Comparison of ENCODE assay signal across 19 cellular contexts in genomic region chr4:2913168-2913567, GRCh38. TPM values are rescaled to one million over a fixed set of nuclear protein-coding genes. Genes with fewer than 3 reads are reported as not detected.
DNase-seq lines count a peak whose midpoint lies in the region; ATAC-seq lines count a peak whose summit lies in the region.
"Had no signal": no experiment of that assay in that cellular context is flagged by ENCODE, and none has a peak within 500 bp of the region (broad histone marks: within the 10 kb centered on the region; RNA-seq: fewer than 3 reads in every experiment).

No MANE protein-coding gene starts in this region.

- peak overlapping the region; percentile 75 for H3K27ac Mint-ChIP-seq in stimulated activated memory B cell treated with anti-CD40 and anti-IgM and Interleukin-4, amounts not matched to agents 10 μg/mL and 1 μg/mL and 100 μg/mL, for 72 hours
- H3K27ac Mint-ChIP-seq in natural killer cell treated with Interleukin-12 subunit alpha and Interleukin-12 subunit beta and Interleukin-15 and Interleukin-18, amount 100 ng/mL, for 72 hours = no peak overlapping the region
- H3K27ac Mint-ChIP-seq: activated CD8-positive, alpha-beta T cell treated with anti-CD3 and anti-CD28 coated beads, Interleukin-2, amount 10 ng/mL, durations not matched to agents 7 days and 5 days; activated naive CD8-positive, alpha-beta T cell; activated T-helper 1 cell treated with anti-CD3 and anti-CD28 coated beads, Interleukin-12 subunit alpha, Interleukin-12 subunit beta, Interleukin-2, Interleukin-4 antibody, amounts not matched to agents 30 ng/mL and 10 ng/mL and 1 ng/mL, durations not matched to agents 14 hours and 24 hours and 36 hours had no signal

- peaks cover 3% of the 10 kb centered on the region for H3K9me3 Mint-ChIP-seq in stimulated activated memory B cell treated with anti-CD40 and anti-IgM and Interleukin-4, amounts not matched to agents 10 μg/mL and 1 μg/mL and 100 μg/mL, for 72 hours
- no peaks in the 10 kb centered on the region for H3K9me3 Mint-ChIP-seq in natural killer cell treated with Interleukin-12 subunit alpha and Interleukin-12 subunit beta and Interleukin-15 and Interleukin-18, amount 100 ng/mL, for 72 hours
- H3K9me3 Mint-ChIP-seq: activated T-helper 1 cell treated with anti-CD3 and anti-CD28 coated beads, Interleukin-12 subunit alpha, Interleukin-12 subunit beta, Interleukin-2, Interleukin-4 antibody, amounts not matched to agents 30 ng/mL and 10 ng/mL and 1 ng/mL, durations not matched to agents 14 hours and 24 hours and 36 hours had no signal

- H3K4me3 Mint-ChIP-seq in stimulated activated memory B cell treated with anti-CD40 and anti-IgM and Interleukin-4, amounts not matched to agents 10 μg/mL and 1 μg/mL and 100 μg/mL, for 72 hours = no peak overlapping the region
- no peak overlapping the region for H3K4me3 Mint-ChIP-seq in natural killer cell treated with Interleukin-12 subunit alpha and Interleukin-12 subunit beta and Interleukin-15 and Interleukin-18, amount 100 ng/mL, for 72 hours
- H3K4me3 Mint-ChIP-seq: activated CD8-positive, alpha-beta T cell treated with anti-CD3 and anti-CD28 coated beads, Interleukin-2, amount 10 ng/mL, durations not matched to agents 7 days and 5 days; activated naive CD8-positive, alpha-beta T cell; activated T-helper 1 cell treated with anti-CD3 and anti-CD28 coated beads, Interleukin-12 subunit alpha, Interleukin-12 subunit beta, Interleukin-2, Interleukin-4 antibody, amounts not matched to agents 30 ng/mL and 10 ng/mL and 1 ng/mL, durations not matched to agents 14 hours and 24 hours and 36 hours had no signal

- peaks cover 55% of the 10 kb centered on the region for H3K36me3 Mint-ChIP-seq in stimulated activated memory B cell treated with anti-CD40 and anti-IgM and Interleukin-4, amounts not matched to agents 10 μg/mL and 1 μg/mL and 100 μg/mL, for 72 hours
- H3K36me3 Mint-ChIP-seq in natural killer cell treated with Interleukin-12 subunit alpha and Interleukin-12 subunit beta and Interleukin-15 and Interleukin-18, amount 100 ng/mL, for 72 hours = peaks cover 13% of the 10 kb centered on the region

- H3K27me3 Mint-ChIP-seq in stimulated activated memory B cell treated with anti-CD40 and anti-IgM and Interleukin-4, amounts not matched to agents 10 μg/mL and 1 μg/mL and 100 μg/mL, for 72 hours = no peaks in the 10 kb centered on the region
- no peaks in the 10 kb centered on the region for H3K27me3 Mint-ChIP-seq in natural killer cell treated with Interleukin-12 subunit alpha and Interleukin-12 subunit beta and Interleukin-15 and Interleukin-18, amount 100 ng/mL, for 72 hours
- H3K27me3 Mint-ChIP-seq: activated naive CD8-positive, alpha-beta T cell had no signal

- peak; percentile 31 for ATAC-seq in esophagus mucosa
- no peak for ATAC-seq in stimulated activated memory B cell treated with anti-CD40 and anti-IgM and Interleukin-4, amounts not matched to agents 10 μg/mL and 1 μg/mL and 100 μg/mL, for 72 hours
- no peak for ATAC-seq in natural killer cell treated with Interleukin-12 subunit alpha and Interleukin-12 subunit beta and Interleukin-15 and Interleukin-18, amount 100 ng/mL, for 72 hours
- ATAC-seq: A549; activated CD4-positive, CD25-positive, alpha-beta regulatory T cell treated with anti-CD3 and anti-CD28 coated beads, Interleukin-2, amount 50 U/mL, for 24 hours; activated CD8-positive, alpha-beta T cell treated with anti-CD3 and anti-CD28 coated beads, Interleukin-2, amount 10 ng/mL, durations not matched to agents 7 days and 5 days; left lobe of liver had no signal

- peak; percentile 33 for DNase-seq in activated CD8-positive, alpha-beta memory T cell treated with anti-CD3 and anti-CD28 coated beads, Interleukin-2, amount 50 U/mL, for 48 hours
- DNase-seq in activated CD8-positive, alpha-beta memory T cell treated with anti-CD3 and anti-CD28 coated beads for 24 hours = no peak
- DNase-seq in NCI-H2029 treated with DMSO at 0.1 percent for 48 hours (lab: John Stamatoyannopoulos, UW) (peak; percentile 70), NCI-H524 (lab: John Stamatoyannopoulos, UW) (no peak)
- DNase-seq in natural killer cell treated with Interleukin-12 subunit alpha and Interleukin-12 subunit beta and Interleukin-15 and Interleukin-18, amount 100 ng/mL, for 72 hours (ENCODE audit: low spot score) = no peak
- no peak for DNase-seq in stimulated activated CD4-positive, alpha-beta T cell treated with anti-CD3 and anti-CD28 coated beads, Interleukin-4, amount 100 ng/mL, for 4 hours
- DNase-seq: activated CD8-positive, alpha-beta T cell treated with anti-CD3 and anti-CD28 coated beads, Interleukin-2, amount 10 ng/mL, durations not matched to agents 7 days and 5 days; body of pancreas; glutamatergic neuron; HCEC 1CT; NK-92 treated with Interleukin-12 subunit alpha and Interleukin-12 subunit beta, amount 100 ng/mL, for 24 hours; uterus had no signal

- H3K4me1 Mint-ChIP-seq in stimulated activated memory B cell treated with anti-CD40 and anti-IgM and Interleukin-4, amounts not matched to agents 10 μg/mL and 1 μg/mL and 100 μg/mL, for 72 hours = peaks cover 32% of the 10 kb centered on the region
- peaks cover 24 to 33% of the 10 kb centered on the region in 2 donors for H3K4me1 Mint-ChIP-seq in natural killer cell treated with Interleukin-12 subunit alpha and Interleukin-12 subunit beta and Interleukin-15 and Interleukin-18, amount 100 ng/mL, for 72 hours (ENCODE audit: low read depth in 2 of 2)

RNA-seq across cellular contexts. Expression of gene NOP14, which starts 50.0 kb away (rescaled TPM):
- 28.7 TPM for total RNA-seq in esophagus mucosa
- total RNA-seq in natural killer cell treated with Interleukin-12 subunit alpha and Interleukin-12 subunit beta and Interleukin-15 and Interleukin-18, amount 100 ng/mL, for 72 hours = 100 to 1,000 TPM in 1 of 2 donors, 10 to 100 TPM in 1; 91.5 to 136 TPM

RNA-seq across cellular contexts. Expression of gene GRK4, which starts 50.2 kb away (rescaled TPM):
- total RNA-seq in esophagus mucosa = 2.0 TPM
- 10 to 100 TPM in 1 of 2 donors, 1 to 10 TPM in 1; 8.0 to 12.1 TPM for total RNA-seq in natural killer cell treated with Interleukin-12 subunit alpha and Interleukin-12 subunit beta and Interleukin-15 and Interleukin-18, amount 100 ng/mL, for 72 hours

Comparison
In these comparisons a context has a peak if more than half of its experiments do, and no peak if none do; other contexts are left out.
1. DNase-seq: peak in activated CD8-positive, alpha-beta memory T cell treated with anti-CD3 and anti-CD28 coated beads, Interleukin-2, amount 50 U/mL, for 48 hours (single experiment) and NCI-H2029 treated with DMSO at 0.1 percent for 48 hours (single experiment); none in activated CD8-positive, alpha-beta memory T cell treated with anti-CD3 and anti-CD28 coated beads for 24 hours (single experiment), natural killer cell treated with Interleukin-12 subunit alpha and Interleukin-12 subunit beta and Interleukin-15 and Interleukin-18, amount 100 ng/mL, for 72 hours (single experiment), stimulated activated CD4-positive, alpha-beta T cell treated with anti-CD3 and anti-CD28 coated beads, Interleukin-4, amount 100 ng/mL, for 4 hours (0 of 2) and NCI-H524 (0 of 2).